Comparison of ENCODE assay signal across 8 cellular contexts in the genomic region with DNA sequence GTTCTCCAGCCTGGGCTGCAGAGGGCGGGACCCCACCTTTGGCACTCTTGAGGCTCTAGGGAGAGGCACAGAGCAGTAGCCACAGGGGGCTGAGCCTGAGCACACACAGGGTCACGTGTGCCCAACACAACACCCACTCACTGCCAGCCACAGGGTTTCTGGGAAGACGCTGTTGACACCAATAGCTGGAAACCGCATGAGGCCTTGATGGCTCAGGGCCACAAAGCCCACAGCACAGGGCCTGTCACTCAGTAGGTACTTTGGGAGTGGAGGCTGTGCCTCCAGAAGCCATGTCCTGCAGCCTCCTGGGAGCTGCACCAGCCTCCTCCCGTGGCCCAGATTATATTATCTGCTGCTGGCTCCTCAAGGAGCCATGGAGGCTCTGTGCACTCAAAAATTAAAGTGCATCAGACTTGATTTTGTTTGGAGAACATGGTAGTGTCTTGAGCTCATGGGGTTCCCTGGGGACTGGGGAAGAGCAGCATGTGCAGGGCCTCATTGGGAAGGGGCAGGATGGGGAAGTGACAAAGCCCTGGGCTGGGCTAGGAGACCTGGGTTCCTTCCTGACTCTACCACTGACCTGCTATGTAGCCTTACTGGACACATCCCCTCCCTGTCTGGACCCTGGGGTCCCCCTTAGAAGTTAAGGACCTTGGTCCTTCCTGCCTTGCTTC. TPM values are rescaled to one million over a fixed set of nuclear protein-coding genes. Genes with fewer than 3 reads are reported as not detected.
DNase-seq lines count a peak whose midpoint lies in the region; ATAC-seq and TF ChIP-seq lines count a peak whose summit lies in the region.

No MANE protein-coding gene starts in this region.

- no peak overlapping the region for H3K4me2 ChIP-seq in fibroblast of lung (ENCODE audit: extremely low read depth, insufficient read depth, low read length)

- H4K20me1 ChIP-seq in fibroblast of lung (ENCODE audit: control insufficient read depth, extremely low read depth, insufficient read depth, low read length), result no peaks in the 10 kb centered on the region

- H2AFZ ChIP-seq in fibroblast of lung (ENCODE audit: low read length), result no peak overlapping the region

- H3K4me3 ChIP-seq in fibroblast of lung (replicated peaks in 1 of 4; ENCODE audit: control extremely low read depth in 1 of 4, insufficient read depth in 1 of 4, low read depth in 3 of 4, low read length in 4 of 4) (no peak overlapping the region), sigmoid colon (no peak overlapping the region), uterus (no peak overlapping the region)

- no peak for TF ChIP-seq EP300 in sigmoid colon (IDR thresholded peaks at IDR 0.05)

- H3K36me3 ChIP-seq in fibroblast of lung (ENCODE audit: control insufficient read depth, insufficient read depth, low read length) (peaks cover 4% of the 10 kb centered on the region), sigmoid colon (peaks cover 0 to 27% (median 11%) of the 10 kb centered on the region in 4 donors), uterus (no peaks in the 10 kb centered on the region)

- no peaks in the 10 kb centered on the region for H3K9me3 ChIP-seq in fibroblast of lung (ENCODE audit: control insufficient read depth, insufficient read depth, low read depth, low read length)
- H3K9me3 ChIP-seq in sigmoid colon, result no peaks in the 10 kb centered on the region
- H3K9me3 ChIP-seq in uterus, result no peaks in the 10 kb centered on the region

- no peaks in the 10 kb centered on the region for H3K27me3 ChIP-seq in fibroblast of lung (ENCODE audit: control insufficient read depth, insufficient read depth, low read length)
- H3K27me3 ChIP-seq in sigmoid colon, result no peaks in the 10 kb centered on the region
- no peaks in the 10 kb centered on the region for H3K27me3 ChIP-seq in uterus

- peaks cover 23% of the 10 kb centered on the region for H3K4me1 ChIP-seq in fibroblast of lung (ENCODE audit: control insufficient read depth, extremely low read depth, insufficient read depth, low read length)
- H3K4me1 ChIP-seq in sigmoid colon, result peaks cover 0 to 28% (median 23%) of the 10 kb centered on the region in 4 donors
- peaks cover 0 to 7% of the 10 kb centered on the region in 2 donors for H3K4me1 ChIP-seq in uterus

- WGBS in sigmoid colon, 2 donors, result 40 to 59% methylated on average over 5 of the region's 5 CpGs

- peak; percentile 20 for TF ChIP-seq POLR2A in GM19099 (IDR thresholded peaks at IDR 0.05; ENCODE audit: extremely low read depth, insufficient read length, low read depth)
- TF ChIP-seq POLR2A in sigmoid colon (IDR thresholded peaks at IDR 0.05), result no peak
- no peak for TF ChIP-seq POLR2A in uterus (IDR thresholded peaks at IDR 0.05)

- TF ChIP-seq CTCF in fibroblast of lung (conservative IDR thresholded peaks at IDR 0.05 in 1 of 2, IDR thresholded peaks at IDR 0.05 in 1 of 2; ENCODE audit: low read depth in 1 of 2, low read length in 2 of 2) (no peak), sigmoid colon (IDR thresholded peaks at IDR 0.05) (no peak), uterus (IDR thresholded peaks at IDR 0.05) (no peak)

- H3K79me2 ChIP-seq in fibroblast of lung (ENCODE audit: control insufficient read depth, insufficient read depth, low read length), result no peaks in the 10 kb centered on the region

- no peak overlapping the region for H3K9ac ChIP-seq in fibroblast of lung (ENCODE audit: insufficient read depth, low read length)

- ATAC-seq in GM19467 (IDR thresholded peaks at IDR 0.05; ENCODE audit: unreplicated experiment), result no peak

- H3K27ac ChIP-seq in fibroblast of lung (ENCODE audit: insufficient read depth, low read length), result peak overlapping the region; percentile 54
- H3K27ac ChIP-seq in sigmoid colon, result peak overlapping the region; percentile 61 to 80 (median 74)
- peak overlapping the region; percentile 44 to 73 for H3K27ac ChIP-seq in uterus

- intact Hi-C loops in sigmoid colon (cut with DNase I) (no loop called here), uterus (cut with DNase I; ENCODE audit: low total_unique reads) (no loop called here)

- DNase-seq in NCI-H2196 treated with DMSO at 0.1 percent for 48 hours (lab: John Stamatoyannopoulos, UW; ENCODE audit: unreplicated experiment) (peak; percentile 6), fibroblast of lung (ENCODE audit: low read depth in 2 of 2) (peak; percentile 53 to 54), sigmoid colon (peak; percentile 83), uterus (peak; percentile 49 to 54), iPS-NIHi7 (ENCODE audit: extremely low spot score) (no peak)
- peak; percentile 91 for DNase-seq in activated CD8-positive, alpha-beta memory T cell treated with anti-CD3 and anti-CD28 coated beads, Interleukin-2, amount 50 U/mL, for 48 hours

RNA-seq across cellular contexts. Expression of a gene that starts 12.5 kb away (rescaled TPM):
- total RNA-seq in fibroblast of lung (51.9 and 77.6 TPM in 2 replicates), sigmoid colon (10 to 100 TPM; 26.0 to 53.5 (median 43.5) TPM), uterus (10 to 100 TPM; 24.8 to 94.6 (median 31.5) TPM)
- polyA plus RNA-seq in fibroblast of lung (29.7 and 49.1 TPM in 2 replicates), sigmoid colon (100 to 1,000 TPM in 1 of 3 donors, 10 to 100 TPM in 2; 10.2 to 172 (median 14.3) TPM)
- 73.7 and 109 TPM in 2 replicates for polyA plus RNA-seq in fibroblast of lung (2012)
- polyA minus RNA-seq in fibroblast of lung (ENCODE audit: low replicate concordance), result 172 and 195 TPM in 2 replicates
